ENCODE assay signal across 14 cellular contexts in genomic region chr20:36230019-36230418, GRCh38. TPM values are rescaled to one million over a fixed set of nuclear protein-coding genes. Genes with fewer than 3 reads are reported as not detected.
A peak's percentile ranks its signal among the peaks of the same experiment; 100 is the strongest.
DNase-seq lines count a peak whose midpoint lies in the region; ATAC-seq and TF ChIP-seq lines count a peak whose summit lies in the region.
"Had no signal": no experiment of that assay in that cellular context is flagged by ENCODE, and none has a peak within 500 bp of the region (broad histone marks: within the 10 kb centered on the region; RNA-seq: fewer than 3 reads in every experiment).

No MANE protein-coding gene starts in this region.

- H3K27ac Mint-ChIP-seq in activated CD4-positive, alpha-beta T cell treated with anti-CD3 and anti-CD28 coated beads, Interleukin-2, amount 10 ng/mL, durations not matched to agents 7 days and 5 days = peak overlapping the region; percentile 32
- H3K27ac Mint-ChIP-seq in activated naive CD4-positive, alpha-beta T cell treated with anti-CD3 and anti-CD28 coated beads, Interleukin-2, amount 10 ng/mL, durations not matched to agents 7 days and 5 days = peak overlapping the region; percentile 25
- peak overlapping the region in 6 of 9 donors; percentile 60 to 78 (median 69) for H3K27ac Mint-ChIP-seq in naive thymus-derived CD4-positive, alpha-beta T cell
- H3K27ac Mint-ChIP-seq: CD4-positive, CD25-positive, alpha-beta regulatory T cell; H9 had no signal

- H3K9ac ChIP-seq in MM.1S (ENCODE audit: low read length) = no peak overlapping the region
- H3K9ac ChIP-seq: BLaER1 treated with 17β-estradiol and CSF1 and Interleukin-3, amounts not matched to agents 10 nM and 100 nM had no signal

- H3F3A ChIP-seq in MM.1S (ENCODE audit: insufficient read depth, low read length) = no peaks in the 10 kb centered on the region

- no peaks in the 10 kb centered on the region for H3K36me3 Mint-ChIP-seq in activated CD4-positive, alpha-beta T cell treated with anti-CD3 and anti-CD28 coated beads, Interleukin-2, amount 10 ng/mL, durations not matched to agents 7 days and 5 days (ENCODE audit: low read depth)
- no peaks in the 10 kb centered on the region for H3K36me3 Mint-ChIP-seq in activated naive CD4-positive, alpha-beta T cell treated with anti-CD3 and anti-CD28 coated beads, Interleukin-2, amount 10 ng/mL, durations not matched to agents 7 days and 5 days
- no peaks in the 10 kb centered on the region for H3K36me3 Mint-ChIP-seq in naive thymus-derived CD4-positive, alpha-beta T cell
- H3K36me3 Mint-ChIP-seq: CD4-positive, CD25-positive, alpha-beta regulatory T cell had no signal

- no peak overlapping the region for H3K4me2 ChIP-seq in MM.1S (ENCODE audit: low read depth, low read length)
- H3K4me2 ChIP-seq: BLaER1 treated with 17β-estradiol and CSF1 and Interleukin-3, amounts not matched to agents 10 nM and 100 nM had no signal

- CTCF ChIA-PET in activated CD4-positive, alpha-beta T cell treated with anti-CD3 and anti-CD28 coated beads, Interleukin-2, amount 10 ng/mL, durations not matched to agents 7 days and 5 days (lab: Charles Lee) = no interaction called here
- CTCF ChIA-PET in activated naive CD4-positive, alpha-beta T cell treated with anti-CD3 and anti-CD28 coated beads, Interleukin-2, amount 10 ng/mL, durations not matched to agents 7 days and 5 days (lab: Charles Lee) = no interaction called here
- CTCF ChIA-PET in naive thymus-derived CD4-positive, alpha-beta T cell (lab: Charles Lee) = no interaction called here

- no peaks in the 10 kb centered on the region for H3K79me2 ChIP-seq in MM.1S (ENCODE audit: low read length)

- no peak overlapping the region for H2AFZ ChIP-seq in MM.1S (ENCODE audit: low read length)

- DNase-seq in activated CD4-positive, alpha-beta T cell treated with anti-CD3 and anti-CD28 coated beads, Interleukin-2, amount 10 ng/mL, durations not matched to agents 7 days and 5 days = no peak
- DNase-seq in activated CD4-positive, alpha-beta T cell treated with anti-CD3 and anti-CD28 coated beads, Interleukin-2, amount 50 U/mL, for 4 hours = no peak
- no peak for DNase-seq in activated naive CD4-positive, alpha-beta T cell treated with anti-CD3 and anti-CD28 coated beads, Interleukin-2, amount 10 ng/mL, durations not matched to agents 7 days and 5 days
- no peak for DNase-seq in activated naive CD4-positive, alpha-beta T cell treated with anti-CD3 and anti-CD28 coated beads, Interleukin-2, amount 50 U/mL, for 16 hours
- DNase-seq in GM12865 (ENCODE audit: low read depth) (peak; percentile 8), MM.1S (no peak)
- DNase-seq in naive thymus-derived CD4-positive, alpha-beta T cell = no peak
- DNase-seq: ACHN, Calu3, DMS 273 treated with DMSO at 0.1 percent for 48 hours, GOT3, H9 had no signal

- H3K4me3 Mint-ChIP-seq in activated CD4-positive, alpha-beta T cell treated with anti-CD3 and anti-CD28 coated beads, Interleukin-2, amount 10 ng/mL, durations not matched to agents 7 days and 5 days = no peak overlapping the region
- peak overlapping the region; percentile 20 for H3K4me3 Mint-ChIP-seq in activated naive CD4-positive, alpha-beta T cell treated with anti-CD3 and anti-CD28 coated beads, Interleukin-2, amount 10 ng/mL, durations not matched to agents 7 days and 5 days
- H3K4me3 Mint-ChIP-seq in naive thymus-derived CD4-positive, alpha-beta T cell = peak overlapping the region; percentile 33 to 83 (median 58)
- H3K4me3 Mint-ChIP-seq: H9 had no signal

- H4K20me1 ChIP-seq in MM.1S (ENCODE audit: insufficient read depth, low read length) = no peaks in the 10 kb centered on the region
- H4K20me1 ChIP-seq: BLaER1 treated with 17β-estradiol and CSF1 and Interleukin-3, amounts not matched to agents 10 nM and 100 nM had no signal

- H3K4me1 ChIP-seq in naive thymus-derived CD4-positive, alpha-beta T cell (ENCODE audit: control insufficient read depth in 2 of 2, insufficient read depth in 2 of 2, low read length in 2 of 2) = peaks cover 0 to 4% of the 10 kb centered on the region in 2 donors
- no peaks in the 10 kb centered on the region for H3K4me1 ChIP-seq in MM.1S (ENCODE audit: low read length)
- H3K4me1 ChIP-seq: BLaER1 treated with 17β-estradiol and CSF1 and Interleukin-3, amounts not matched to agents 10 nM and 100 nM had no signal

- H3K27ac ChIP-seq in naive thymus-derived CD4-positive, alpha-beta T cell (ENCODE audit: low read depth, low read length) = no peak overlapping the region
- H3K27ac ChIP-seq in MM.1S (ENCODE audit: low read length) = no peak overlapping the region
- H3K27ac ChIP-seq: BLaER1 treated with 17β-estradiol and CSF1 and Interleukin-3, amounts not matched to agents 10 nM and 100 nM had no signal

- no peaks in the 10 kb centered on the region for H3K9me3 Mint-ChIP-seq in activated CD4-positive, alpha-beta T cell treated with anti-CD3 and anti-CD28 coated beads, Interleukin-2, amount 10 ng/mL, durations not matched to agents 7 days and 5 days
- H3K9me3 Mint-ChIP-seq in activated naive CD4-positive, alpha-beta T cell treated with anti-CD3 and anti-CD28 coated beads, Interleukin-2, amount 10 ng/mL, durations not matched to agents 7 days and 5 days = no peaks in the 10 kb centered on the region
- peaks cover 0 to 2% (median 0%) of the 10 kb centered on the region in 11 donors for H3K9me3 Mint-ChIP-seq in naive thymus-derived CD4-positive, alpha-beta T cell
- H3K9me3 Mint-ChIP-seq: H9 had no signal

- POLR2A ChIA-PET in activated CD4-positive, alpha-beta T cell treated with anti-CD3 and anti-CD28 coated beads, Interleukin-2, amount 10 ng/mL, durations not matched to agents 7 days and 5 days (lab: Charles Lee) = no interaction called here
- POLR2A ChIA-PET in naive thymus-derived CD4-positive, alpha-beta T cell (lab: Charles Lee) = no interaction called here

- no peaks in the 10 kb centered on the region for H3K36me3 ChIP-seq in naive thymus-derived CD4-positive, alpha-beta T cell (ENCODE audit: control insufficient read depth in 2 of 3, insufficient read depth in 3 of 3, low read length in 3 of 3)
- no peaks in the 10 kb centered on the region for H3K36me3 ChIP-seq in MM.1S (replicated peaks; ENCODE audit: insufficient read depth, low read length)
- H3K36me3 ChIP-seq: BLaER1 treated with 17β-estradiol and CSF1 and Interleukin-3, amounts not matched to agents 10 nM and 100 nM had no signal

- H3K9me2 ChIP-seq in MM.1S (replicated peaks; ENCODE audit: insufficient read depth, low read length) = no peaks in the 10 kb centered on the region

- H3K9me3 ChIP-seq in naive thymus-derived CD4-positive, alpha-beta T cell (ENCODE audit: control insufficient read depth in 2 of 3, low read length in 3 of 3) = no peaks in the 10 kb centered on the region
- H3K9me3 ChIP-seq in MM.1S (replicated peaks; ENCODE audit: insufficient read depth, low read length) = no peaks in the 10 kb centered on the region
- H3K9me3 ChIP-seq: BLaER1 treated with 17β-estradiol and CSF1 and Interleukin-3, amounts not matched to agents 10 nM and 100 nM had no signal

- H3K4me3 ChIP-seq in GM12865 (ENCODE audit: low read depth, low read length) (no peak overlapping the region), MM.1S (ENCODE audit: low read length) (no peak overlapping the region)
- H3K4me3 ChIP-seq in naive thymus-derived CD4-positive, alpha-beta T cell (ENCODE audit: low read length) = no peak overlapping the region
- H3K4me3 ChIP-seq: BLaER1 treated with 17β-estradiol and CSF1 and Interleukin-3, amounts not matched to agents 10 nM and 100 nM had no signal

- intact Hi-C loops in naive thymus-derived CD4-positive, alpha-beta T cell (cut with micrococcal nuclease) = no loop called here

- peaks cover 22% of the 10 kb centered on the region for H3K4me1 Mint-ChIP-seq in activated CD4-positive, alpha-beta T cell treated with anti-CD3 and anti-CD28 coated beads, Interleukin-2, amount 10 ng/mL, durations not matched to agents 7 days and 5 days
- H3K4me1 Mint-ChIP-seq in activated naive CD4-positive, alpha-beta T cell treated with anti-CD3 and anti-CD28 coated beads, Interleukin-2, amount 10 ng/mL, durations not matched to agents 7 days and 5 days = peaks cover 24% of the 10 kb centered on the region
- H3K4me1 Mint-ChIP-seq in naive thymus-derived CD4-positive, alpha-beta T cell = peaks cover 1 to 32% (median 25%) of the 10 kb centered on the region in 7 donors
- H3K4me1 Mint-ChIP-seq: H9 had no signal

- H3K27me3 Mint-ChIP-seq in activated CD4-positive, alpha-beta T cell treated with anti-CD3 and anti-CD28 coated beads, Interleukin-2, amount 10 ng/mL, durations not matched to agents 7 days and 5 days = peaks cover 2% of the 10 kb centered on the region
- no peaks in the 10 kb centered on the region for H3K27me3 Mint-ChIP-seq in activated naive CD4-positive, alpha-beta T cell treated with anti-CD3 and anti-CD28 coated beads, Interleukin-2, amount 10 ng/mL, durations not matched to agents 7 days and 5 days
- peaks cover 0 to 19% (median 6%) of the 10 kb centered on the region in 5 donors for H3K27me3 Mint-ChIP-seq in naive thymus-derived CD4-positive, alpha-beta T cell

- H3K27me3 ChIP-seq in naive thymus-derived CD4-positive, alpha-beta T cell (ENCODE audit: control insufficient read depth in 2 of 2, insufficient read depth in 2 of 2, low read length in 2 of 2) = no peaks in the 10 kb centered on the region
- H3K27me3 ChIP-seq in MM.1S (replicated peaks; ENCODE audit: insufficient read depth, low read length) = no peaks in the 10 kb centered on the region
- H3K27me3 ChIP-seq: BLaER1 treated with 17β-estradiol and CSF1 and Interleukin-3, amounts not matched to agents 10 nM and 100 nM had no signal

- no peak for ATAC-seq in naive thymus-derived CD4-positive, alpha-beta T cell

- TF ChIP-seq CTCF in GM12865 (IDR thresholded peaks at IDR 0.05; ENCODE audit: insufficient read depth, low read depth, low read length, missing control alignments) (no peak), MM.1S (IDR thresholded peaks at IDR 0.05; ENCODE audit: low read length) (no peak)

RNA-seq across cellular contexts. Expression of gene AAR2, which starts 6.3 kb away (rescaled TPM):
- 10 to 100 TPM; 22.5 to 23.0 TPM for total RNA-seq in activated CD4-positive, alpha-beta T cell treated with anti-CD3 and anti-CD28 coated beads, Interleukin-2, amount 10 ng/mL, durations not matched to agents 7 days and 5 days
- 10 to 100 TPM; 18.2 to 25.9 (median 23.7) TPM for total RNA-seq in naive thymus-derived CD4-positive, alpha-beta T cell
- polyA plus RNA-seq in naive thymus-derived CD4-positive, alpha-beta T cell = 10 to 100 TPM; 46.0 to 55.8 TPM
